Comparison of ENCODE assay signal across 8 cellular contexts in the genomic region with DNA sequence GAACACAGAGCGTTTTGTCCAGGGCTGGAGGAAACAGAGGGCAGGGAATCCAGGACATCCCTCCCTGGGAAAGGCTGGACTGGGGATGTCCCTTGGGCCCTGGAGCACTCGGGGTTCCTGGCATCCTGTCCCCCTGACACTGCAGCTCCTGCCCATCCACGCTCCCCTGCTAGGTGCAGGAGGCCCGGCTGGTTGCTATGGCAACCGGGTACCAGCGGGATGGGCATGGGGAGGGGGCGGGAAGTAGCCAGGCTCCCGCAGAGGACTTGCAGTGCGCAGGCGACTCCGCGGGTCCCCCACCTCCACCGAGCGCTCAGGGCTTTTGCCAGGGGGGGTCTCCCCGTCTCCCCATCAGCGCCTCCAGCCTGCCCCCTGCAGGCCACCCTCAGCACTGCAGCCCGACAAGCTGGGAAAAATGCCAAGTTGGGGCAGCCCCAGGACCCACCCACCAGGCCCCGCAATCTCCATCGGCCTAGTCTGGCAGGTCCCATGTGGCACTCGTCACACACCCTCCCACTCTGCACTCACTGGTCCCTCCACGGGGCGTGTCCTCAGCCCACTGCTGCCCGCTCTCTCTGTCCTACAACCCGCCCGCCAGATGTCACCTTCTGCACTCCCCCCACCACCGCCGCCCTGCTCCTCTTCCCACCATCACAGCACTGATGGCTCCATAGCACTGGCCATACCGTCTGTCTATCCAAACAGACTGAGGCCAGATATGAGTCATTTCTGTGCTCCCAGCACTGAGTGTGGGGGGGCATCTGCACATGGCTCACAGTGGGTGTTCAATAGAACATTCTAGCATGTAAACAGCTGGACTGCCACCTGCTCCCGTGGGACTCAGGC. TPM values are rescaled to one million over a fixed set of nuclear protein-coding genes. Genes with fewer than 3 reads are reported as not detected.
DNase-seq lines count a peak whose midpoint lies in the region; ATAC-seq, FAIRE-seq and TF ChIP-seq lines count a peak whose summit lies in the region.

No MANE protein-coding gene starts in this region.

- TF ChIP-seq CTCF in bronchial epithelial cell (IDR thresholded peaks at IDR 0.05; ENCODE audit: insufficient read depth, low read length, severe bottlenecking), result peak; percentile 87
- peak; percentile 57 to 75 (median 68) for TF ChIP-seq CTCF in testis (IDR thresholded peaks at IDR 0.05)

- WGBS in testis, 2 donors, result 55 to 65% methylated on average over 14 to 29 of the region's 29 CpGs

- ATAC-seq in activated CD4-positive, CD25-positive, alpha-beta regulatory T cell treated with anti-CD3 and anti-CD28 coated beads, Interleukin-2, amount 50 U/mL, for 24 hours, result no peak
- ATAC-seq in GM18858 (IDR thresholded peaks at IDR 0.05; ENCODE audit: unreplicated experiment), result no peak
- ATAC-seq in HG03432 (IDR thresholded peaks at IDR 0.05; ENCODE audit: unreplicated experiment), result no peak

- DNase-seq in activated CD4-positive, CD25-positive, alpha-beta regulatory T cell treated with anti-CD3 and anti-CD28 coated beads, Interleukin-2, amount 50 U/mL, for 72 hours, result peak; percentile 55
- DNase-seq in RKO (ENCODE audit: low spot score) (peak; percentile 13), bronchial epithelial cell (ENCODE audit: low read depth) (peak; percentile 49), lung microvascular endothelial cell (ENCODE audit: low read depth in 2 of 2) (peak; percentile 47 to 66), testis (no peak)

- H3K36me3 ChIP-seq in bronchial epithelial cell (ENCODE audit: control insufficient read depth, insufficient read depth, low read length) (peaks cover 37% of the 10 kb centered on the region), testis (ENCODE audit: low read depth, missing control alignments) (no peaks in the 10 kb centered on the region)

- no peak overlapping the region for H3K27ac ChIP-seq in testis

- H3K27me3 ChIP-seq in bronchial epithelial cell (ENCODE audit: control insufficient read depth, insufficient read depth, low read length), result no peaks in the 10 kb centered on the region
- H3K27me3 ChIP-seq in testis, result no peaks in the 10 kb centered on the region

- H3K9me3 ChIP-seq in testis, result no peaks in the 10 kb centered on the region

- H3K4me3 ChIP-seq in bronchial epithelial cell (ENCODE audit: low read depth, low read length), result no peak overlapping the region
- no peak overlapping the region for H3K4me3 ChIP-seq in testis

- no peak for FAIRE-seq in bronchial epithelial cell (lab: Jason Lieb, UNC)

- TF ChIP-seq POLR2A in testis (IDR thresholded peaks at IDR 0.05), result no peak

- intact Hi-C loops in testis (cut with DNase I; ENCODE audit: low total_unique reads), result no loop called here

- peaks cover 24% of the 10 kb centered on the region for H3K4me1 ChIP-seq in testis

RNA-seq across cellular contexts. Expression of gene KIAA0930, which starts 31.5 kb away (rescaled TPM):
- total RNA-seq in bronchial epithelial cell, result 72.1 and 78.5 TPM in 2 replicates
- 22.7 and 40.1 TPM in 2 replicates for total RNA-seq in lung microvascular endothelial cell
- total RNA-seq in testis, result 10 to 100 TPM; 62.4 to 62.9 TPM
- polyA plus RNA-seq in testis (ENCODE audit: insufficient read depth, low read depth, low replicate concordance), result 77.5 TPM

RNA-seq across cellular contexts. Expression of gene NUP50, which starts 45.5 kb away (rescaled TPM):
- total RNA-seq in bronchial epithelial cell (66.6 and 74.2 TPM in 2 replicates), lung microvascular endothelial cell (35.1 and 41.5 TPM in 2 replicates), testis (100 to 1,000 TPM; 119 to 120 TPM)
- 66.2 TPM for polyA plus RNA-seq in testis (ENCODE audit: insufficient read depth, low read depth, low replicate concordance)
